ENCODE assay signal across 1 cellular context in the genomic region with DNA sequence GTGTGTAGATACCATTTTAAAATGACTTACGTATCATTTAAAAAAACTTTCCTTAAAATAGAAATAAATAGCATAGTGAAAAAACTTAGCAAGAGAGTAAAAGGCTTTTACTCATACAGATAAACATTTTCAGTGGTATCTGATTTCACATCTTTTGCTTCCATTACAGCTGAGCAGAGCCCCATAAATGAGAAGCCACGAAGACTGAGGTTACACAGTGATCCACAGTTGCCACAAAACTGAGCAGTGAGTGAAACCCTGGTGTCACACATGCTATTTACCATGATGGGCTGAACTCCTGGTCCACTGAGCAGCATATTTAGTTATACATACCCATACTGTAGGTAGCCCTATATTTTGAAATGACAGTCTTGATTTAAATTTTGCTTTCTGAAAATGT.
TF ChIP-seq lines count a peak whose summit lies in the region.

No MANE protein-coding gene starts in this region.

TF ChIP-seq in GM23338, 12 proteins besides CTCF, POLR2A, EP300 and RAD21 (continued from another document):
- TF ChIP-seq, protein P1, sequence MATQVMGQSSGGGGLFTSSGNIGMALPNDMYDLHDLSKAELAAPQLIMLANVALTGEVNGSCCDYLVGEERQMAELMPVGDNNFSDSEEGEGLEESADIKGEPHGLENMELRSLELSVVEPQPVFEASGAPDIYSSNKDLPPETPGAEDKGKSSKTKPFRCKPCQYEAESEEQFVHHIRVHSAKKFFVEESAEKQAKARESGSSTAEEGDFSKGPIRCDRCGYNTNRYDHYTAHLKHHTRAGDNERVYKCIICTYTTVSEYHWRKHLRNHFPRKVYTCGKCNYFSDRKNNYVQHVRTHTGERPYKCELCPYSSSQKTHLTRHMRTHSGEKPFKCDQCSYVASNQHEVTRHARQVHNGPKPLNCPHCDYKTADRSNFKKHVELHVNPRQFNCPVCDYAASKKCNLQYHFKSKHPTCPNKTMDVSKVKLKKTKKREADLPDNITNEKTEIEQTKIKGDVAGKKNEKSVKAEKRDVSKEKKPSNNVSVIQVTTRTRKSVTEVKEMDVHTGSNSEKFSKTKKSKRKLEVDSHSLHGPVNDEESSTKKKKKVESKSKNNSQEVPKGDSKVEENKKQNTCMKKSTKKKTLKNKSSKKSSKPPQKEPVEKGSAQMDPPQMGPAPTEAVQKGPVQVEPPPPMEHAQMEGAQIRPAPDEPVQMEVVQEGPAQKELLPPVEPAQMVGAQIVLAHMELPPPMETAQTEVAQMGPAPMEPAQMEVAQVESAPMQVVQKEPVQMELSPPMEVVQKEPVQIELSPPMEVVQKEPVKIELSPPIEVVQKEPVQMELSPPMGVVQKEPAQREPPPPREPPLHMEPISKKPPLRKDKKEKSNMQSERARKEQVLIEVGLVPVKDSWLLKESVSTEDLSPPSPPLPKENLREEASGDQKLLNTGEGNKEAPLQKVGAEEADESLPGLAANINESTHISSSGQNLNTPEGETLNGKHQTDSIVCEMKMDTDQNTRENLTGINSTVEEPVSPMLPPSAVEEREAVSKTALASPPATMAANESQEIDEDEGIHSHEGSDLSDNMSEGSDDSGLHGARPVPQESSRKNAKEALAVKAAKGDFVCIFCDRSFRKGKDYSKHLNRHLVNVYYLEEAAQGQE (IDR thresholded peaks at IDR 0.05; ENCODE audit: unreplicated experiment), result no peak
- no peak for TF ChIP-seq ZNF114 (CRISPR knock-in tag; IDR thresholded peaks at IDR 0.05)
- TF ChIP-seq ETS1 (IDR thresholded peaks at IDR 0.05), result no peak
